In genomic region chr11:73295259-73295995, GRCh38 we compare ENCODE assay signal across 8 cellular contexts. TPM values are rescaled to one million over a fixed set of nuclear protein-coding genes. Genes with fewer than 3 reads are reported as not detected.
DNase-seq lines count a peak whose midpoint lies in the region; ATAC-seq and TF ChIP-seq lines count a peak whose summit lies in the region.

No MANE protein-coding gene starts in this region.

- no peak overlapping the region for H3K27ac ChIP-seq in colonic mucosa

- peak; percentile 85 for TF ChIP-seq CTCF in colonic mucosa (IDR thresholded peaks at IDR 0.05)

- no peaks in the 10 kb centered on the region for H3K9me3 ChIP-seq in colonic mucosa

- H3K4me3 ChIP-seq in colonic mucosa = no peak overlapping the region

- intact Hi-C loops in colonic mucosa (cut with DNase I) = loop anchor here (5.0 to 10.0 kb wide), 2 partner anchors 42 to 99 kb away; no protein-coding TSS in a partner anchor

- DNase-seq in AG20443 (ENCODE audit: low spot score) = peak; percentile 85
- DNase-seq in NCI-H226 = peak; percentile 83
- peak; percentile 66 to 71 for DNase-seq in activated CD4-positive, alpha-beta T cell treated with anti-CD3 and anti-CD28 coated beads for 24 hours (ENCODE audit: low read depth in 2 of 2)
- DNase-seq in colonic mucosa = peak; percentile 78
- DNase-seq in medulla oblongata (ENCODE audit: extremely low spot score) = peak; percentile 66
- peak; percentile 32 to 53 for DNase-seq in stimulated activated CD8-positive, alpha-beta memory T cell treated with anti-CD3 and anti-CD28 coated beads, Interleukin-2, amount 100 ng/mL, for 1 hour (ENCODE audit: low read depth in 2 of 2)

- ATAC-seq in GM19397 (IDR thresholded peaks at IDR 0.05; ENCODE audit: unreplicated experiment) = peak; percentile 52
- ATAC-seq in GM21786 (IDR thresholded peaks at IDR 0.05; ENCODE audit: unreplicated experiment) = no peak

- no peaks in the 10 kb centered on the region for H3K36me3 ChIP-seq in colonic mucosa

- no peaks in the 10 kb centered on the region for H3K4me1 ChIP-seq in colonic mucosa

- no peak overlapping the region for H3K9ac ChIP-seq in colonic mucosa (ENCODE audit: low read depth in 2 of 2, low read length in 2 of 2)

- H3K27me3 ChIP-seq in colonic mucosa = no peaks in the 10 kb centered on the region

RNA-seq across cellular contexts. Expression of gene ARHGEF17, which starts 12.6 kb away (rescaled TPM):
- 10 to 100 TPM in 1 of 2 donors, 1 to 10 TPM in 1; 8.6 to 13.4 TPM for total RNA-seq in colonic mucosa

RNA-seq across cellular contexts. Expression of gene P2RY6, which starts 23.3 kb away (rescaled TPM):
- 1 to 10 TPM in 1 of 2 donors, under 1 TPM in 1; 0.91 to 1.4 TPM for total RNA-seq in colonic mucosa
